19 cellular contexts compared by ENCODE assay signal in genomic region chr12:12731178-12731577, GRCh38. TPM values are rescaled to one million over a fixed set of nuclear protein-coding genes. Genes with fewer than 3 reads are reported as not detected.
DNase-seq lines count a peak whose midpoint lies in the region; ATAC-seq and TF ChIP-seq lines count a peak whose summit lies in the region.
"Had no signal": no experiment of that assay in that cellular context is flagged by ENCODE, and none has a peak within 500 bp of the region (broad histone marks: within the 10 kb centered on the region; RNA-seq: fewer than 3 reads in every experiment).

No MANE protein-coding gene starts in this region.

- H3K9me3 Mint-ChIP-seq in stimulated activated naive CD8-positive, alpha-beta T cell treated with anti-CD3 and anti-CD28 coated beads, Interleukin-15, Interleukin-2, amounts not matched to agents 100 ng/mL and 50 ng/mL, for 24 hours: no peaks in the 10 kb centered on the region
- no peaks in the 10 kb centered on the region for H3K9me3 Mint-ChIP-seq in stimulated activated naive CD8-positive, alpha-beta T cell treated with anti-CD3 and anti-CD28 coated beads, Interleukin-15, amount 100 ng/mL, for 72 hours
- H3K9me3 Mint-ChIP-seq in chondrocyte (ENCODE audit: low read depth): no peaks in the 10 kb centered on the region
- H3K9me3 Mint-ChIP-seq: CD14-positive monocyte; CD4-positive, alpha-beta T cell; CD8-positive, alpha-beta T cell had no signal

- POLR2A ChIA-PET in HEK293 (lab: Yijun Ruan, JAX): no interaction called here

- peaks cover 18% of the 10 kb centered on the region for H3K36me3 Mint-ChIP-seq in stimulated activated naive CD8-positive, alpha-beta T cell treated with anti-CD3 and anti-CD28 coated beads, Interleukin-15, Interleukin-2, amounts not matched to agents 100 ng/mL and 50 ng/mL, for 24 hours (ENCODE audit: low read depth)
- H3K36me3 Mint-ChIP-seq in chondrocyte (ENCODE audit: low read depth): no peaks in the 10 kb centered on the region

- H3K36me3 ChIP-seq in HEK293 (ENCODE audit: control insufficient read depth in 2 of 2, insufficient read depth in 1 of 2, low read length in 2 of 2): no peaks in the 10 kb centered on the region; a peak in 1 of 3 replicates
- H3K36me3 ChIP-seq in colonic mucosa: no peaks in the 10 kb centered on the region
- H3K36me3 ChIP-seq: BE2C had no signal

- no peaks in the 10 kb centered on the region for H3K27me3 ChIP-seq in colonic mucosa
- H3K27me3 ChIP-seq: BE2C, BLaER1 had no signal

- no peak overlapping the region for H3K9ac ChIP-seq in colonic mucosa (ENCODE audit: low read depth in 2 of 2, low read length in 2 of 2)
- H3K9ac ChIP-seq: BLaER1 had no signal

- ATAC-seq in stimulated activated naive CD8-positive, alpha-beta T cell treated with anti-CD3 and anti-CD28 coated beads, Interleukin-15, amount 100 ng/mL, for 72 hours: no peak
- ATAC-seq: CD8-positive, alpha-beta T cell had no signal

- no peak overlapping the region for H3K4me3 Mint-ChIP-seq in stimulated activated naive CD8-positive, alpha-beta T cell treated with anti-CD3 and anti-CD28 coated beads, Interleukin-15, Interleukin-2, amounts not matched to agents 100 ng/mL and 50 ng/mL, for 24 hours
- H3K4me3 Mint-ChIP-seq in stimulated activated naive CD8-positive, alpha-beta T cell treated with anti-CD3 and anti-CD28 coated beads, Interleukin-15, amount 100 ng/mL, for 72 hours: no peak overlapping the region
- no peak overlapping the region for H3K4me3 Mint-ChIP-seq in chondrocyte (ENCODE audit: unreplicated experiment)
- H3K4me3 Mint-ChIP-seq: CD14-positive monocyte; CD8-positive, alpha-beta T cell had no signal

- H3K27ac Mint-ChIP-seq in stimulated activated naive CD8-positive, alpha-beta T cell treated with anti-CD3 and anti-CD28 coated beads, Interleukin-15, Interleukin-2, amounts not matched to agents 100 ng/mL and 50 ng/mL, for 24 hours: peak overlapping the region; percentile 69
- H3K27ac Mint-ChIP-seq in stimulated activated naive CD8-positive, alpha-beta T cell treated with anti-CD3 and anti-CD28 coated beads, Interleukin-15, amount 100 ng/mL, for 72 hours: no peak overlapping the region
- peak overlapping the region; percentile 49 for H3K27ac Mint-ChIP-seq in chondrocyte (ENCODE audit: unreplicated experiment)
- H3K27ac Mint-ChIP-seq: CD14-positive monocyte had no signal

- intact Hi-C loops in colonic mucosa (cut with DNase I): no loop called here

- H3K27ac ChIP-seq in HEK293 (ENCODE audit: extremely low read depth, low read depth, low read length) (no peak overlapping the region), colonic mucosa (no peak overlapping the region)
- H3K27ac ChIP-seq: BLaER1 had no signal

- peaks cover 46% of the 10 kb centered on the region for H3K4me1 Mint-ChIP-seq in stimulated activated naive CD8-positive, alpha-beta T cell treated with anti-CD3 and anti-CD28 coated beads, Interleukin-15, Interleukin-2, amounts not matched to agents 100 ng/mL and 50 ng/mL, for 24 hours (ENCODE audit: low read depth)
- peaks cover 69% of the 10 kb centered on the region for H3K4me1 Mint-ChIP-seq in stimulated activated naive CD8-positive, alpha-beta T cell treated with anti-CD3 and anti-CD28 coated beads, Interleukin-15, amount 100 ng/mL, for 72 hours
- peaks cover 36% of the 10 kb centered on the region for H3K4me1 Mint-ChIP-seq in chondrocyte (ENCODE audit: low read depth)

- H3K9me3 ChIP-seq in HEK293 (ENCODE audit: control insufficient read depth, insufficient read depth, low read depth, low read length): no peaks in the 10 kb centered on the region
- no peaks in the 10 kb centered on the region for H3K9me3 ChIP-seq in colonic mucosa
- H3K9me3 ChIP-seq: BE2C, BLaER1, Caco-2 had no signal

- TF ChIP-seq CTCF in HEK293 (tag by site-specific recombination; IDR thresholded peaks at IDR 0.05) (no peak), chondrocyte (IDR thresholded peaks at IDR 0.05) (no peak), colonic mucosa (IDR thresholded peaks at IDR 0.05) (no peak)

- no peaks in the 10 kb centered on the region for H3K27me3 Mint-ChIP-seq in stimulated activated naive CD8-positive, alpha-beta T cell treated with anti-CD3 and anti-CD28 coated beads, Interleukin-15, Interleukin-2, amounts not matched to agents 100 ng/mL and 50 ng/mL, for 24 hours
- no peaks in the 10 kb centered on the region for H3K27me3 Mint-ChIP-seq in stimulated activated naive CD8-positive, alpha-beta T cell treated with anti-CD3 and anti-CD28 coated beads, Interleukin-15, amount 100 ng/mL, for 72 hours
- no peaks in the 10 kb centered on the region for H3K27me3 Mint-ChIP-seq in chondrocyte (ENCODE audit: low read depth)
- H3K27me3 Mint-ChIP-seq: CD4-positive, alpha-beta T cell had no signal

- no peak overlapping the region for H3K4me3 ChIP-seq in HEK293 (ENCODE audit: low read depth, low read length)
- no peak overlapping the region for H3K4me3 ChIP-seq in colonic mucosa
- H3K4me3 ChIP-seq: BLaER1 had no signal

- DNase-seq in stimulated activated naive CD8-positive, alpha-beta T cell treated with anti-CD3 and anti-CD28 coated beads, Interleukin-15, amount 100 ng/mL, for 72 hours: no peak
- no peak for DNase-seq in chondrocyte (ENCODE audit: low spot score)
- DNase-seq in pons (ENCODE audit: low spot score): no peak
- DNase-seq in HuH-7.5 (ENCODE audit: low spot score): no peak
- DNase-seq in colonic mucosa: no peak
- DNase-seq: 8988T; ACHN; BE2C; C1 segment of cervical spinal cord; Caco-2; Calu3; CD4-positive, alpha-beta T cell; CD8-positive, alpha-beta T cell; DMS79 treated with DMSO at 0.1 percent for 48 hours; GF-D8 had no signal

- H3K4me1 ChIP-seq in HEK293 (ENCODE audit: control insufficient read depth, insufficient read depth, low read length): peaks cover 26% of the 10 kb centered on the region
- peaks cover 6% of the 10 kb centered on the region for H3K4me1 ChIP-seq in colonic mucosa
- H3K4me1 ChIP-seq: BE2C had no signal

- CTCF ChIA-PET in HEK293 (lab: Yijun Ruan, JAX): no interaction called here

TF ChIP-seq in HEK293, 187 proteins besides CTCF, POLR2A, EP300 and RAD21:
- no peak for TF ChIP-seq ZNF2 (tag by site-specific recombination; IDR thresholded peaks at IDR 0.05)
- 0 out of 2 replicates have a peak, but pooled peaks have one; percentile 11 for TF ChIP-seq PRDM6 (tag by site-specific recombination; IDR thresholded peaks at IDR 0.05)
- no peak for TF ChIP-seq ZNF76 (tag by site-specific recombination; IDR thresholded peaks at IDR 0.05; ENCODE audit: borderline replicate concordance, low read depth)
- no peak for TF ChIP-seq HIC1 (tag by site-specific recombination; IDR thresholded peaks at IDR 0.05)
- no peak for TF ChIP-seq HOXC10 (CRISPR knock-in tag; IDR thresholded peaks at IDR 0.05)
- TF ChIP-seq ZFHX2 (tag by site-specific recombination; conservative IDR thresholded peaks at IDR 0.05): peak; percentile 28; the same call in 1 of the 2 replicates
- TF ChIP-seq ZNF157 (tag by site-specific recombination; IDR thresholded peaks at IDR 0.05): no peak
- no peak for TF ChIP-seq ZNF292 (tag by site-specific recombination; IDR thresholded peaks at IDR 0.05; ENCODE audit: borderline replicate concordance, low read depth)
- TF ChIP-seq SCRT2 (tag by site-specific recombination; IDR thresholded peaks at IDR 0.05): peak; percentile 55; the same call in 1 of the 2 replicates
- peak; percentile 51; the same call in 1 of the 2 replicates for TF ChIP-seq SCRT1 (tag by site-specific recombination; IDR thresholded peaks at IDR 0.05; ENCODE audit: borderline replicate concordance)
- no peak for TF ChIP-seq KLF10 (tag by site-specific recombination; IDR thresholded peaks at IDR 0.05)
- no peak for TF ChIP-seq ZNF350 (tag by site-specific recombination; IDR thresholded peaks at IDR 0.05)
- TF ChIP-seq RBAK (tag by site-specific recombination; IDR thresholded peaks at IDR 0.05): no peak
TF ChIP-seq in HEK293: peak in this region for 4.

RNA-seq across cellular contexts. Expression of gene CDKN1B, which starts 14.0 kb away (rescaled TPM):
- 32.1 to 37.9 TPM (median 35.9 TPM) in 3 replicates for total RNA-seq in chondrocyte
- 10 to 100 TPM; 52.1 to 54.0 TPM for total RNA-seq in colonic mucosa

RNA-seq across cellular contexts. Expression of gene GPR19, which starts 35.2 kb away (rescaled TPM):
- 0.60 TPM in 1 of 3 replicates, not detected in the others for total RNA-seq in chondrocyte
- total RNA-seq in colonic mucosa: under 1 TPM; 0.74 to 0.96 TPM

RNA-seq across cellular contexts. Expression of gene APOLD1, which starts 54.3 kb away (rescaled TPM):
- total RNA-seq in chondrocyte (4.2 to 8.1 TPM (median 7.1 TPM) in 3 replicates), colonic mucosa (1 to 10 TPM; 2.6 to 5.4 TPM)

Comparison
In these comparisons a context has a peak if more than half of its experiments do, and no peak if none do; other contexts are left out.
1. H3K27ac Mint-ChIP-seq: peak in stimulated activated naive CD8-positive, alpha-beta T cell treated with anti-CD3 and anti-CD28 coated beads, Interleukin-15, Interleukin-2, amounts not matched to agents 100 ng/mL and 50 ng/mL, for 24 hours (single experiment) and chondrocyte (single experiment); none in stimulated activated naive CD8-positive, alpha-beta T cell treated with anti-CD3 and anti-CD28 coated beads, Interleukin-15, amount 100 ng/mL, for 72 hours (0 of 2).